In the genomic region with DNA sequence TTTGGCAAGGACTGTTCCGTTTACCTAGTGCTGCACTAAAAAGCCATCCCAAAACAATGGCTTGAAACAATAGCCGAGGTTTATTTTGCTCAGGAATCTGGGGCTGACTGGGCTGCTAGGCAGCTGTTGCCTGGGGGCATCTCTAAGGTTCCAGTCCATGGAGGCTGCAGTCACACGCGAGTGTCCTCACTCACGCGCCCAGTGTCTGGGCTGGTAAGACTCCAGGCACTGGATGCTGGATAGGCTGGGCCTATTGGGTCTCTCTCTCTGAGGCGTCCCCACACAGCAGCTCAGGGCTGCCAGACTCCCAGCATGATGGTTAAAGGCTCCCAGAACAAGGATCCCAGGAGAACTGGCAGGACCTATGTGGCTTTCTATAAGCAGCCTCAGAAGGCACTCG, we compare ENCODE assay signal across 18 cellular contexts. TPM values are rescaled to one million over a fixed set of nuclear protein-coding genes. Genes with fewer than 3 reads are reported as not detected.
DNase-seq lines count a peak whose midpoint lies in the region; ATAC-seq, FAIRE-seq and TF ChIP-seq lines count a peak whose summit lies in the region.
"Had no signal": no experiment of that assay in that cellular context is flagged by ENCODE, and none has a peak within 500 bp of the region (broad histone marks: within the 10 kb centered on the region; RNA-seq: fewer than 3 reads in every experiment).

No MANE protein-coding gene starts in this region.

- in situ Hi-C loops in HAP-1 (cut with MboI; ENCODE audit: low sequenced_read_pairs): no loop called here

- no peaks in the 10 kb centered on the region for H3K27me3 ChIP-seq in DND-41 (ENCODE audit: insufficient read depth, low read length, poor library complexity)
- no peaks in the 10 kb centered on the region for H3K27me3 ChIP-seq in HAP-1 (ENCODE audit: low read depth)
- no peaks in the 10 kb centered on the region for H3K27me3 ChIP-seq in bronchial epithelial cell (ENCODE audit: control insufficient read depth, insufficient read depth, low read length)
- no peaks in the 10 kb centered on the region for H3K27me3 ChIP-seq in neural progenitor cell
- H3K27me3 ChIP-seq: neutrophil had no signal

- H3K27me3 Mint-ChIP-seq in neural progenitor cell (ENCODE audit: insufficient read depth, low read depth): peaks cover 14% of the 10 kb centered on the region
- H3K27me3 Mint-ChIP-seq: activated CD8-positive, alpha-beta T cell treated with anti-CD3 and anti-CD28 coated beads for 36 hours had no signal

- peak overlapping the region; percentile 48 for H3K27ac Mint-ChIP-seq in neural progenitor cell
- H3K27ac Mint-ChIP-seq: activated CD8-positive, alpha-beta T cell treated with anti-CD3 and anti-CD28 coated beads for 36 hours; mesothelial cell of epicardium had no signal

- H3K79me2 ChIP-seq in DND-41 (ENCODE audit: insufficient read depth, low read length) (no peaks in the 10 kb centered on the region), neural progenitor cell (ENCODE audit: low read depth) (no peaks in the 10 kb centered on the region)

- H4K20me1 ChIP-seq in DND-41 (ENCODE audit: insufficient read depth, low read length) (no peaks in the 10 kb centered on the region), neural progenitor cell (ENCODE audit: low read depth) (no peaks in the 10 kb centered on the region)

- FAIRE-seq in bronchial epithelial cell (lab: Jason Lieb, UNC): no peak
- FAIRE-seq: colon, H54, TTC549 had no signal

- H2AFZ ChIP-seq in DND-41 (ENCODE audit: low read depth, low read length): no peak overlapping the region
- H2AFZ ChIP-seq in neural progenitor cell (replicated peaks): peak overlapping the region; percentile 30

- no peak for TF ChIP-seq CTCF in DND-41 (IDR thresholded peaks at IDR 0.05; ENCODE audit: borderline replicate concordance, extremely low read depth, low read length, poor library complexity, severe bottlenecking)
- no peak for TF ChIP-seq CTCF in bronchial epithelial cell (IDR thresholded peaks at IDR 0.05; ENCODE audit: insufficient read depth, low read length, severe bottlenecking)
- no peak for TF ChIP-seq CTCF in neural progenitor cell (IDR thresholded peaks at IDR 0.05)

- H3K36me3 Mint-ChIP-seq in neural progenitor cell: no peaks in the 10 kb centered on the region
- H3K36me3 Mint-ChIP-seq: mesothelial cell of epicardium had no signal

- no peaks in the 10 kb centered on the region for H3K9me3 Mint-ChIP-seq in neural progenitor cell
- H3K9me3 Mint-ChIP-seq: activated CD8-positive, alpha-beta T cell treated with anti-CD3 and anti-CD28 coated beads for 36 hours; mesothelial cell of epicardium had no signal

- peaks cover 11% of the 10 kb centered on the region for H3F3A ChIP-seq in neural progenitor cell (ENCODE audit: low read depth)

- peaks cover 52% of the 10 kb centered on the region for H3K4me1 Mint-ChIP-seq in neural progenitor cell

- no peak overlapping the region for H3K4me2 ChIP-seq in DND-41 (ENCODE audit: insufficient read depth, low read length)
- peak overlapping the region; percentile 27 for H3K4me2 ChIP-seq in neural progenitor cell

- no peak overlapping the region for H3K4me3 ChIP-seq in DND-41 (ENCODE audit: low read depth in 1 of 2, low read length in 2 of 2)
- no peak overlapping the region for H3K4me3 ChIP-seq in HAP-1
- no peak overlapping the region for H3K4me3 ChIP-seq in bronchial epithelial cell (ENCODE audit: low read depth, low read length)
- no peak overlapping the region for H3K4me3 ChIP-seq in neural progenitor cell
- H3K4me3 ChIP-seq: thoracic aorta had no signal

- H3K27ac ChIP-seq in DND-41 (ENCODE audit: low read length) (no peak overlapping the region), neural progenitor cell (no peak overlapping the region)
- H3K27ac ChIP-seq: neutrophil, thoracic aorta had no signal

- H3K9me3 ChIP-seq in DND-41 (ENCODE audit: insufficient read depth, low read length, severe bottlenecking) (no peaks in the 10 kb centered on the region), HAP-1 (no peaks in the 10 kb centered on the region), neural progenitor cell (ENCODE audit: low read depth) (no peaks in the 10 kb centered on the region)
- H3K9me3 ChIP-seq: neutrophil, thoracic aorta had no signal

- H3K9ac ChIP-seq in DND-41 (ENCODE audit: low read depth, low read length) (no peak overlapping the region), neural progenitor cell (no peak overlapping the region)

- H3K36me3 ChIP-seq in DND-41 (ENCODE audit: insufficient read depth, low read length) (no peaks in the 10 kb centered on the region), HAP-1 (replicated peaks) (no peaks in the 10 kb centered on the region), bronchial epithelial cell (ENCODE audit: control insufficient read depth, insufficient read depth, low read length) (no peaks in the 10 kb centered on the region), neural progenitor cell (no peaks in the 10 kb centered on the region)
- H3K36me3 ChIP-seq: neutrophil, thoracic aorta had no signal

- DNase-seq in DND-41 (no peak), HAP-1 (ENCODE audit: low spot score in 2 of 2) (peak; percentile 42 to 76), bronchial epithelial cell (ENCODE audit: low read depth) (peak; percentile 18), neural progenitor cell (ENCODE audit: low spot score) (peak; percentile 55), cortex of kidney (lab: John Stamatoyannopoulos, UW) (no peak), activated gamma-delta T cell (lab: John Stamatoyannopoulos, UW) (no peak), GM19240 (ENCODE audit: insufficient read length, low spot score) (no peak)
- DNase-seq: activated CD8-positive, alpha-beta T cell treated with anti-CD3 and anti-CD28 coated beads for 36 hours; NCI-H1092; stimulated activated CD4-positive, alpha-beta T cell treated with anti-CD3 and anti-CD28 coated beads, Interleukin-4, amount 100 ng/mL, for 4 hours had no signal

- H3K4me3 Mint-ChIP-seq in neural progenitor cell: no peak overlapping the region
- H3K4me3 Mint-ChIP-seq: activated CD8-positive, alpha-beta T cell treated with anti-CD3 and anti-CD28 coated beads for 36 hours; mesothelial cell of epicardium had no signal

- 0 out of 3 replicates have a peak, but pooled peaks have one; percentile 20 for ATAC-seq in DND-41 (ENCODE audit: insufficient read depth, low read depth)
- ATAC-seq: activated CD8-positive, alpha-beta T cell treated with anti-CD3 and anti-CD28 coated beads for 36 hours had no signal

- H3K4me1 ChIP-seq in DND-41 (ENCODE audit: insufficient read depth, low read length) (no peaks in the 10 kb centered on the region), HAP-1 (peaks cover 12% of the 10 kb centered on the region), neural progenitor cell (peaks cover 58% of the 10 kb centered on the region)

RNA-seq across cellular contexts. Expression of a gene that starts 34.2 kb away (rescaled TPM):
- total RNA-seq in bronchial epithelial cell: 163 and 240 TPM in 2 replicates
- 0.71 and 1.3 TPM in 2 replicates for total RNA-seq in neural progenitor cell (ENCODE audit: low replicate concordance)

RNA-seq across cellular contexts. Expression of a gene that starts 41.9 kb away (rescaled TPM):
- total RNA-seq in bronchial epithelial cell (1.3 and 1.6 TPM in 2 replicates), neural progenitor cell (ENCODE audit: low replicate concordance) (not detected in 2 replicates)
- total RNA-seq: epithelial cell of proximal tubule, thoracic aorta had no signal

RNA-seq across cellular contexts. Expression of a gene that starts 47.0 kb away (rescaled TPM):
- total RNA-seq in bronchial epithelial cell (not detected in 2 replicates), neural progenitor cell (ENCODE audit: low replicate concordance) (not detected in 2 replicates)
- total RNA-seq: activated CD8-positive, alpha-beta T cell treated with anti-CD3 and anti-CD28 coated beads for 36 hours; epithelial cell of proximal tubule; mesothelial cell of epicardium; SK-MEL-5; thoracic aorta had no signal

RNA-seq across cellular contexts. Expression of a gene that starts 58.4 kb away (rescaled TPM):
- total RNA-seq in bronchial epithelial cell (not detected in 2 replicates), neural progenitor cell (ENCODE audit: low replicate concordance) (0.28 and 1.9 TPM in 2 replicates)
- total RNA-seq: activated CD8-positive, alpha-beta T cell treated with anti-CD3 and anti-CD28 coated beads for 36 hours; epithelial cell of proximal tubule; SK-MEL-5 had no signal

Comparison
In these comparisons a context has a peak if more than half of its experiments do, and no peak if none do; other contexts are left out.
1. DNase-seq: peak in HAP-1 (2 of 2), bronchial epithelial cell (single experiment) and neural progenitor cell (single experiment); none in DND-41 (single experiment), cortex of kidney (single experiment), activated gamma-delta T cell (single experiment) and GM19240 (single experiment).
2. RNA of a gene that starts 34.2 kb away (total RNA-seq): 163 to 240 TPM in bronchial epithelial cell; 0.71 to 1.3 TPM in neural progenitor cell; every median in the first group is over 10 times any median in the second.